Comparison of ENCODE assay signal across 8 cellular contexts in genomic region chr6:89082439-89082838, GRCh38. TPM values are rescaled to one million over a fixed set of nuclear protein-coding genes. Genes with fewer than 3 reads are reported as not detected.
DNase-seq lines count a peak whose midpoint lies in the region; ATAC-seq and TF ChIP-seq lines count a peak whose summit lies in the region.

No MANE protein-coding gene starts in this region.

- H3K9me3 ChIP-seq in OCI-LY1 (ENCODE audit: low read length), result no peaks in the 10 kb centered on the region
- H3K9me3 ChIP-seq in duodenal mucosa (ENCODE audit: control insufficient read depth in 1 of 2, low read length in 2 of 2), result no peaks in the 10 kb centered on the region
- no peaks in the 10 kb centered on the region for H3K9me3 ChIP-seq in naive thymus-derived CD4-positive, alpha-beta T cell (ENCODE audit: control insufficient read depth in 2 of 3, low read length in 3 of 3)

- CTCF ChIA-PET in naive thymus-derived CD4-positive, alpha-beta T cell (lab: Charles Lee), result interaction anchor here (2.4 kb wide), 1 partner anchor 10 kb away, joined by 6 read pairs; no protein-coding TSS in a partner anchor

- H3K9me3 Mint-ChIP-seq in naive thymus-derived CD4-positive, alpha-beta T cell, result peaks cover 0 to 18% (median 0%) of the 10 kb centered on the region in 11 donors

- ATAC-seq in naive thymus-derived CD4-positive, alpha-beta T cell, result no peak
- ATAC-seq in HG02623 (IDR thresholded peaks at IDR 0.05; ENCODE audit: unreplicated experiment), result no peak
- ATAC-seq in GM19397 (IDR thresholded peaks at IDR 0.05; ENCODE audit: unreplicated experiment), result no peak

- no peaks in the 10 kb centered on the region for H3K9me2 ChIP-seq in OCI-LY1 (ENCODE audit: low read depth, low read length)

- H3K36me3 ChIP-seq in OCI-LY1 (ENCODE audit: insufficient read depth, low read length), result peaks cover 42% of the 10 kb centered on the region
- peaks cover 19 to 21% of the 10 kb centered on the region in 2 donors for H3K36me3 ChIP-seq in duodenal mucosa (ENCODE audit: control insufficient read depth in 1 of 2, insufficient read depth in 2 of 2, low read length in 2 of 2)
- peaks cover 8 to 36% (median 23%) of the 10 kb centered on the region in 3 experiments for H3K36me3 ChIP-seq in naive thymus-derived CD4-positive, alpha-beta T cell (ENCODE audit: control insufficient read depth in 2 of 3, insufficient read depth in 3 of 3, low read length in 3 of 3)

- H4K20me1 ChIP-seq in OCI-LY1 (ENCODE audit: insufficient read depth, low read length), result peaks cover 4% of the 10 kb centered on the region; the same call in 1 of the 2 replicates

- H3K9ac ChIP-seq in OCI-LY1 (ENCODE audit: low read length) (peak overlapping the region; percentile 88), duodenal mucosa (ENCODE audit: low read depth in 1 of 2, low read length in 2 of 2) (peak overlapping the region; percentile 97 to 100)

- peak; percentile 43 for DNase-seq in DMS79 treated with DMSO at 0.1 percent for 48 hours (lab: John Stamatoyannopoulos, UW)
- no peak for DNase-seq in DMS79 (lab: John Stamatoyannopoulos, UW)
- DNase-seq in naive thymus-derived CD4-positive, alpha-beta T cell, result peak in 4 of 9 donors; percentile 19 to 42 (median 32)
- DNase-seq in inferior parietal cortex (ENCODE audit: extremely low spot score), result no peak

- POLR2A ChIA-PET in naive thymus-derived CD4-positive, alpha-beta T cell (lab: Charles Lee), result interaction anchor here (0.7 to 8.4 kb wide), 11 partner anchors 8 to 556 kb away, joined by 3 to 90 read pairs (median 4); partner anchors contain the start of genes LYRM2, RNGTT, SRSF12 and UBE2J1

- no peak overlapping the region for H2AFZ ChIP-seq in OCI-LY1 (ENCODE audit: low read length)

- peaks cover 0 to 4% (median 0%) of the 10 kb centered on the region in 5 donors for H3K27me3 Mint-ChIP-seq in naive thymus-derived CD4-positive, alpha-beta T cell

- intact Hi-C loops in naive thymus-derived CD4-positive, alpha-beta T cell (cut with micrococcal nuclease), result loop anchor here (1.0 to 5.0 kb wide), 6 partner anchors 8 to 1675 kb away; partner anchors contain the start of genes CFAP206 (in 2 of the 2), CASP8AP2 (in 1 of the 2) and MAP3K7 (in 1 of the 2)

- H3K4me2 ChIP-seq in OCI-LY1 (ENCODE audit: low read length), result peak overlapping the region; percentile 90

- peaks cover 13 to 42% (median 30%) of the 10 kb centered on the region in 5 donors for H3K36me3 Mint-ChIP-seq in naive thymus-derived CD4-positive, alpha-beta T cell

- H3K4me3 Mint-ChIP-seq in naive thymus-derived CD4-positive, alpha-beta T cell, result peak overlapping the region; percentile 91 to 99 (median 96)

- peaks cover 41 to 59% (median 46%) of the 10 kb centered on the region in 7 donors for H3K4me1 Mint-ChIP-seq in naive thymus-derived CD4-positive, alpha-beta T cell

- H3K27ac Mint-ChIP-seq in naive thymus-derived CD4-positive, alpha-beta T cell, result peak overlapping the region; percentile 64 to 98 (median 92)

- no peaks in the 10 kb centered on the region for H3K27me3 ChIP-seq in OCI-LY1 (ENCODE audit: insufficient read depth, low read length)
- H3K27me3 ChIP-seq in duodenal mucosa (ENCODE audit: control insufficient read depth in 1 of 2, insufficient read depth in 2 of 2, low read length in 2 of 2), result no peaks in the 10 kb centered on the region
- H3K27me3 ChIP-seq in naive thymus-derived CD4-positive, alpha-beta T cell (ENCODE audit: control insufficient read depth in 2 of 2, insufficient read depth in 2 of 2, low read length in 2 of 2), result no peaks in the 10 kb centered on the region

- H3F3A ChIP-seq in OCI-LY1 (ENCODE audit: insufficient read depth, low read length), result no peaks in the 10 kb centered on the region

- peaks cover 23% of the 10 kb centered on the region for H3K4me1 ChIP-seq in OCI-LY1 (ENCODE audit: insufficient read depth, low read length, severe bottlenecking)
- peaks cover 8 to 16% of the 10 kb centered on the region in 2 donors for H3K4me1 ChIP-seq in duodenal mucosa (ENCODE audit: control insufficient read depth in 1 of 2, insufficient read depth in 2 of 2, low read length in 2 of 2)
- H3K4me1 ChIP-seq in naive thymus-derived CD4-positive, alpha-beta T cell (ENCODE audit: control insufficient read depth in 2 of 2, insufficient read depth in 2 of 2, low read length in 2 of 2), result peaks cover 27 to 33% of the 10 kb centered on the region in 2 donors

- H3K27ac ChIP-seq in OCI-LY1 (ENCODE audit: low read depth, low read length, poor library complexity, severe bottlenecking) (peak overlapping the region; percentile 72), duodenal mucosa (ENCODE audit: low read depth, low read length) (peak overlapping the region; percentile 97)
- peak overlapping the region; percentile 98 for H3K27ac ChIP-seq in naive thymus-derived CD4-positive, alpha-beta T cell (ENCODE audit: low read depth, low read length)

- TF ChIP-seq CTCF in OCI-LY1 (IDR thresholded peaks at IDR 0.05; ENCODE audit: low read length), result no peak

- H3K79me2 ChIP-seq in OCI-LY1 (ENCODE audit: insufficient read depth, low read length), result peaks cover 28% of the 10 kb centered on the region

- H3K4me3 ChIP-seq in OCI-LY1 (ENCODE audit: low read depth, low read length, poor library complexity, severe bottlenecking) (peak overlapping the region; percentile 80), duodenal mucosa (ENCODE audit: low read depth in 1 of 2, low read length in 2 of 2) (peak overlapping the region; percentile 92 to 99)
- H3K4me3 ChIP-seq in naive thymus-derived CD4-positive, alpha-beta T cell (ENCODE audit: low read length), result peak overlapping the region; percentile 80

RNA-seq across cellular contexts. Expression of gene PNRC1, which starts 1.9 kb away (rescaled TPM):
- 100 to 1,000 TPM; 108 to 822 (median 763) TPM for total RNA-seq in naive thymus-derived CD4-positive, alpha-beta T cell
- polyA plus RNA-seq in naive thymus-derived CD4-positive, alpha-beta T cell, result 100 to 1,000 TPM; 755 to 789 TPM

RNA-seq across cellular contexts. Expression of gene SRSF12, which starts 35.4 kb away (rescaled TPM):
- total RNA-seq in naive thymus-derived CD4-positive, alpha-beta T cell, result under 1 TPM in 1 of 5 experiments, not detected in 4; 0.56 TPM
- polyA plus RNA-seq in naive thymus-derived CD4-positive, alpha-beta T cell, result under 1 TPM in 1 of 2 donors, not detected in 1; 0.05 TPM
